ENCODE assay signal across 8 cellular contexts in genomic region chr2:64866797-64867196, GRCh38.
A peak's percentile ranks its signal among the peaks of the same experiment; 100 is the strongest.
DNase-seq lines count a peak whose midpoint lies in the region; ATAC-seq and TF ChIP-seq lines count a peak whose summit lies in the region.

No MANE protein-coding gene starts in this region.

- H3K4me3 ChIP-seq in fibroblast of pulmonary artery (replicated peaks; ENCODE audit: low read depth, low read length) (no peak overlapping the region), lower lobe of right lung (no peak overlapping the region), stomach (no peak overlapping the region)

- TF ChIP-seq POLR2A in stomach (IDR thresholded peaks at IDR 0.05): no peak

- H3K27me3 ChIP-seq in lower lobe of right lung (ENCODE audit: low read depth) (no peaks in the 10 kb centered on the region), stomach (peaks cover 0 to 7% (median 0%) of the 10 kb centered on the region in 3 donors)

- intact Hi-C loops in lower lobe of right lung (cut with DNase I) (loop anchor here (10.0 kb wide), 2 partner anchors 222 to 282 kb away; no protein-coding TSS in a partner anchor), stomach (cut with DNase I; ENCODE audit: low total_unique reads) (loop anchor here (10.0 kb wide), 2 partner anchors 92 to 262 kb away; no protein-coding TSS in a partner anchor)

- no peak for TF ChIP-seq EP300 in stomach (IDR thresholded peaks at IDR 0.05)

- TF ChIP-seq CTCF in fibroblast of pulmonary artery (IDR thresholded peaks at IDR 0.05; ENCODE audit: low read length, missing control alignments) (peak; percentile 5), progenitor cell of endocrine pancreas (IDR thresholded peaks at IDR 0.05; ENCODE audit: unreplicated experiment) (no peak), lower lobe of right lung (IDR thresholded peaks at IDR 0.05) (no peak), stomach (IDR thresholded peaks at IDR 0.05) (no peak)

- H3K27ac ChIP-seq in lower lobe of right lung (no peak overlapping the region), stomach (no peak overlapping the region)

- DNase-seq in EL: peak; percentile 97
- DNase-seq in RPMI7951 (ENCODE audit: low read depth): peak; percentile 99
- peak; percentile 76 for DNase-seq in fibroblast of pulmonary artery (ENCODE audit: low read depth)
- DNase-seq in progenitor cell of endocrine pancreas (ENCODE audit: low spot score, unreplicated experiment): no peak
- no peak for DNase-seq in lower lobe of right lung
- DNase-seq in stomach: no peak

- H3K4me1 Mint-ChIP-seq in progenitor cell of endocrine pancreas (ENCODE audit: low read depth): no peaks in the 10 kb centered on the region

- no peaks in the 10 kb centered on the region for H3K9me3 Mint-ChIP-seq in progenitor cell of endocrine pancreas (ENCODE audit: low read depth)

- H3K4me3 Mint-ChIP-seq in progenitor cell of endocrine pancreas (ENCODE audit: low read depth): peak overlapping the region; percentile 52

- ATAC-seq in lower lobe of right lung: no peak
- ATAC-seq in GM19395 (IDR thresholded peaks at IDR 0.05; ENCODE audit: unreplicated experiment): no peak
- ATAC-seq in GM19324 (IDR thresholded peaks at IDR 0.05; ENCODE audit: low FRiP score, unreplicated experiment): no peak

- H3K36me3 Mint-ChIP-seq in progenitor cell of endocrine pancreas (ENCODE audit: insufficient read depth): no peaks in the 10 kb centered on the region

- no peak overlapping the region for H3K27ac Mint-ChIP-seq in progenitor cell of endocrine pancreas

- H3K27me3 Mint-ChIP-seq in progenitor cell of endocrine pancreas: peaks cover 25% of the 10 kb centered on the region

- H3K36me3 ChIP-seq in lower lobe of right lung: no peaks in the 10 kb centered on the region
- no peaks in the 10 kb centered on the region for H3K36me3 ChIP-seq in stomach

- H3K4me1 ChIP-seq in lower lobe of right lung (peaks cover 15% of the 10 kb centered on the region), stomach (peaks cover 9 to 24% (median 18%) of the 10 kb centered on the region in 4 donors)

- H3K9me3 ChIP-seq in lower lobe of right lung (no peaks in the 10 kb centered on the region), stomach (no peaks in the 10 kb centered on the region)

- WGBS in stomach, 5 donors: 22 to 46% (median 31%) methylated on average over 8 of the region's 8 CpGs

Comparison
In these comparisons a context has a peak if more than half of its experiments do, and no peak if none do; other contexts are left out.
1. DNase-seq: peak in EL (single experiment), RPMI7951 (single experiment) and fibroblast of pulmonary artery (single experiment); none in progenitor cell of endocrine pancreas (single experiment), lower lobe of right lung (single experiment) and stomach (single experiment).